In the genomic region with DNA sequence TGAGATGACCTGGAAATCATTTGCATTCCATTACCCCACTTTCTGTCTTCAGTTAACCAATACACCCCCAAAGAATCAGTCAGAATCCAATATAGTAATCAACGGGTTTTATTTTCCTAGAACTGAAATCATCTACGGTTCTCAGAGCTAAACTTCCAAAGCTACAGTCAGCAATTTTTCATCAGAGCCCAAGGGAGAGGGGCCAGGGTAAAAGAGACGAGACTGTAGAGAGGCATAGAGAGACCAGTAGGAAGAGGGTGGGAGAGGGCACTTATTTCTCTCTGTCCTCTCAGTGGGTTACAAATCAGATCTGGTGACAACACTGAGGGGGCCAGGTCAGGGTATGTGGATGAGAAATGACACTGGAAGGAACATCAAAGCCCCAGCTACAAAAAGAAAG, we compare ENCODE assay signal across 9 cellular contexts. TPM values are rescaled to one million over a fixed set of nuclear protein-coding genes. Genes with fewer than 3 reads are reported as not detected.
DNase-seq lines count a peak whose midpoint lies in the region; ATAC-seq, FAIRE-seq and TF ChIP-seq lines count a peak whose summit lies in the region.
"Had no signal": no experiment of that assay in that cellular context is flagged by ENCODE, and none has a peak within 500 bp of the region (broad histone marks: within the 10 kb centered on the region; RNA-seq: fewer than 3 reads in every experiment).

No MANE protein-coding gene starts in this region.

- H3K27ac Mint-ChIP-seq in activated naive CD4-positive, alpha-beta T cell treated with anti-CD3 and anti-CD28 coated beads for 36 hours, result peak overlapping the region; percentile 98
- H3K27ac Mint-ChIP-seq in activated CD4-positive, alpha-beta memory T cell treated with anti-CD3 and anti-CD28 coated beads, Interleukin-2, amount 10 ng/mL, durations not matched to agents 7 days and 5 days, result peak overlapping the region; percentile 97

- no peak for ATAC-seq in thoracic aorta (ENCODE audit: insufficient number of reproducible peaks, low FRiP score, low read depth)

- H3K36me3 ChIP-seq in thoracic aorta, result peaks cover 17% of the 10 kb centered on the region
- no peaks in the 10 kb centered on the region for H3K36me3 ChIP-seq in colonic mucosa

- H3K4me1 ChIP-seq in thoracic aorta (ENCODE audit: control insufficient read depth in 1 of 2, low read depth in 2 of 2), result peaks cover 20 to 33% of the 10 kb centered on the region in 2 donors
- peaks cover 9% of the 10 kb centered on the region for H3K4me1 ChIP-seq in colonic mucosa

- H3K4me3 Mint-ChIP-seq in activated naive CD4-positive, alpha-beta T cell treated with anti-CD3 and anti-CD28 coated beads for 36 hours, result peak overlapping the region; percentile 98
- peak overlapping the region; percentile 99 for H3K4me3 Mint-ChIP-seq in activated CD4-positive, alpha-beta memory T cell treated with anti-CD3 and anti-CD28 coated beads, Interleukin-2, amount 10 ng/mL, durations not matched to agents 7 days and 5 days

- H3K9me3 ChIP-seq in thoracic aorta (no peaks in the 10 kb centered on the region), colonic mucosa (no peaks in the 10 kb centered on the region)

- POLR2A ChIA-PET in activated CD4-positive, alpha-beta memory T cell treated with anti-CD3 and anti-CD28 coated beads, Interleukin-2, amount 10 ng/mL, durations not matched to agents 7 days and 5 days (lab: Charles Lee), result interaction anchor here (2.2 to 5.4 kb wide), 4 partner anchors 9 to 75 kb away, joined by 8 to 150 read pairs (median 82); a partner anchor contains a TSS

- intact Hi-C loops in activated naive CD4-positive, alpha-beta T cell treated with anti-CD3 and anti-CD28 coated beads for 36 hours (cut with micrococcal nuclease), result loop anchor here (10.0 kb wide), 1 partner anchor 237 kb away; a partner anchor contains a TSS
- intact Hi-C loops in colonic mucosa (cut with DNase I), result no loop called here

- H3K27ac ChIP-seq in layer of hippocampus (ENCODE audit: low read depth, low read length) (peak overlapping the region; percentile 96), thoracic aorta (peak overlapping the region; percentile 77 to 81), colonic mucosa (no peak overlapping the region)

- H3K27me3 ChIP-seq in layer of hippocampus (ENCODE audit: control insufficient read depth, insufficient read depth, low read length) (no peaks in the 10 kb centered on the region), thoracic aorta (replicated peaks; ENCODE audit: insufficient read depth) (no peaks in the 10 kb centered on the region), colonic mucosa (no peaks in the 10 kb centered on the region)

- no peak for FAIRE-seq in GM12891 (lab: Jason Lieb, UNC)

- H3K9me3 Mint-ChIP-seq in activated naive CD4-positive, alpha-beta T cell treated with anti-CD3 and anti-CD28 coated beads for 36 hours, result no peaks in the 10 kb centered on the region
- H3K9me3 Mint-ChIP-seq in activated CD4-positive, alpha-beta memory T cell treated with anti-CD3 and anti-CD28 coated beads, Interleukin-2, amount 10 ng/mL, durations not matched to agents 7 days and 5 days, result no peaks in the 10 kb centered on the region

- H3K9ac ChIP-seq in colonic mucosa (ENCODE audit: low read depth in 2 of 2, low read length in 2 of 2), result no peak overlapping the region

- H3K27me3 Mint-ChIP-seq in activated naive CD4-positive, alpha-beta T cell treated with anti-CD3 and anti-CD28 coated beads for 36 hours (ENCODE audit: low read depth), result no peaks in the 10 kb centered on the region
- H3K27me3 Mint-ChIP-seq in activated CD4-positive, alpha-beta memory T cell treated with anti-CD3 and anti-CD28 coated beads, Interleukin-2, amount 10 ng/mL, durations not matched to agents 7 days and 5 days, result no peaks in the 10 kb centered on the region

- no peak for TF ChIP-seq POLR2A in GM12891 (IDR thresholded peaks at IDR 0.05; ENCODE audit: low read depth, low read length)

- H3K4me1 Mint-ChIP-seq in activated naive CD4-positive, alpha-beta T cell treated with anti-CD3 and anti-CD28 coated beads for 36 hours (ENCODE audit: low read depth), result peaks cover 47% of the 10 kb centered on the region
- H3K4me1 Mint-ChIP-seq in activated CD4-positive, alpha-beta memory T cell treated with anti-CD3 and anti-CD28 coated beads, Interleukin-2, amount 10 ng/mL, durations not matched to agents 7 days and 5 days, result peaks cover 76% of the 10 kb centered on the region

- no peak for DNase-seq in activated naive CD4-positive, alpha-beta T cell treated with anti-CD3 and anti-CD28 coated beads for 36 hours
- DNase-seq in activated naive CD4-positive, alpha-beta T cell treated with anti-CD3 and anti-CD28 coated beads, Interleukin-2, amount 50 U/mL, for 16 hours, result no peak
- no peak for DNase-seq in activated CD4-positive, alpha-beta memory T cell treated with anti-CD3 and anti-CD28 coated beads, Interleukin-2, amount 10 ng/mL, durations not matched to agents 7 days and 5 days
- DNase-seq in thoracic aorta (ENCODE audit: low spot score) (no peak), GM12891 (ENCODE audit: insufficient read length, low spot score) (no peak), colonic mucosa (no peak), NCI-H187 treated with DMSO at 0.1 percent for 48 hours (lab: John Stamatoyannopoulos, UW) (no peak)
- DNase-seq: effector CD4-positive, alpha-beta T cell had no signal

- no peak overlapping the region for H3K4me3 ChIP-seq in thoracic aorta
- no peak overlapping the region for H3K4me3 ChIP-seq in colonic mucosa

- TF ChIP-seq CTCF in thoracic aorta (IDR thresholded peaks at IDR 0.05) (no peak), colonic mucosa (IDR thresholded peaks at IDR 0.05) (no peak)

- peaks cover 58% of the 10 kb centered on the region for H3K36me3 Mint-ChIP-seq in activated naive CD4-positive, alpha-beta T cell treated with anti-CD3 and anti-CD28 coated beads for 36 hours (ENCODE audit: low read depth)
- peaks cover 66% of the 10 kb centered on the region for H3K36me3 Mint-ChIP-seq in activated CD4-positive, alpha-beta memory T cell treated with anti-CD3 and anti-CD28 coated beads, Interleukin-2, amount 10 ng/mL, durations not matched to agents 7 days and 5 days (ENCODE audit: low read depth)

- CTCF ChIA-PET in activated naive CD4-positive, alpha-beta T cell treated with anti-CD3 and anti-CD28 coated beads for 36 hours (lab: Charles Lee), result interaction anchor here (1.2 to 2.6 kb wide), 3 partner anchors 13 to 25 kb away, joined by 3 to 15 read pairs (median 7); a partner anchor contains a TSS
- CTCF ChIA-PET in activated CD4-positive, alpha-beta memory T cell treated with anti-CD3 and anti-CD28 coated beads, Interleukin-2, amount 10 ng/mL, durations not matched to agents 7 days and 5 days (lab: Charles Lee), result interaction anchor here (0.7 to 3.6 kb wide), 6 partner anchors 10 to 97 kb away, joined by 3 to 78 read pairs (median 3); a partner anchor contains a TSS

TF ChIP-seq in GM12891, 5 proteins besides CTCF, POLR2A, EP300 and RAD21:
- TF ChIP-seq PAX5 (IDR thresholded peaks at IDR 0.05; ENCODE audit: insufficient read depth, low read length, severe bottlenecking) (no peak), SPI1 (IDR thresholded peaks at IDR 0.05; ENCODE audit: low read depth, low read length) (no peak), TAF1 (IDR thresholded peaks at IDR 0.05; ENCODE audit: low read depth, low read length) (no peak), POLR2AphosphoS5 (IDR thresholded peaks at IDR 0.05; ENCODE audit: low read depth, low read length) (no peak), POU2F2 (IDR thresholded peaks at IDR 0.05; ENCODE audit: low read depth, low read length) (no peak)
TF ChIP-seq in GM12891: peak in this region for 0.

RNA-seq across cellular contexts. Expression of a gene that starts 1.1 kb away (rescaled TPM):
- total RNA-seq in activated naive CD4-positive, alpha-beta T cell treated with anti-CD3 and anti-CD28 coated beads for 36 hours, result 100 to 1,000 TPM in 1 of 2 experiments, 10 to 100 TPM in 1; 91.1 to 114 TPM
- 10 to 100 TPM; 40.3 to 43.8 TPM for total RNA-seq in activated CD4-positive, alpha-beta memory T cell treated with anti-CD3 and anti-CD28 coated beads, Interleukin-2, amount 10 ng/mL, durations not matched to agents 7 days and 5 days
- total RNA-seq in thoracic aorta (10 to 100 TPM; 22.6 to 35.6 TPM), colonic mucosa (10 to 100 TPM; 39.1 to 86.7 TPM)
- polyA plus RNA-seq in GM12891 (2012; ENCODE audit: low read depth, missing spikeins), result 116 TPM

RNA-seq across cellular contexts. Expression of a gene that starts 9.5 kb away (rescaled TPM):
- total RNA-seq in activated naive CD4-positive, alpha-beta T cell treated with anti-CD3 and anti-CD28 coated beads for 36 hours, result 100 to 1,000 TPM; 282 to 283 TPM
- total RNA-seq in activated CD4-positive, alpha-beta memory T cell treated with anti-CD3 and anti-CD28 coated beads, Interleukin-2, amount 10 ng/mL, durations not matched to agents 7 days and 5 days, result 100 to 1,000 TPM; 222 to 229 TPM
- total RNA-seq in thoracic aorta (100 to 1,000 TPM in 1 of 2 donors, 10 to 100 TPM in 1; 93.5 to 118 TPM), colonic mucosa (100 to 1,000 TPM; 215 to 438 TPM)
- 113 TPM for polyA plus RNA-seq in GM12891 (2012; ENCODE audit: low read depth, missing spikeins)

RNA-seq across cellular contexts. Expression of a gene that starts 13.5 kb away (rescaled TPM):
- total RNA-seq in activated naive CD4-positive, alpha-beta T cell treated with anti-CD3 and anti-CD28 coated beads for 36 hours, result 10 to 100 TPM; 24.8 to 28.7 TPM
- 10 to 100 TPM; 42.0 to 43.3 TPM for total RNA-seq in activated CD4-positive, alpha-beta memory T cell treated with anti-CD3 and anti-CD28 coated beads, Interleukin-2, amount 10 ng/mL, durations not matched to agents 7 days and 5 days
- total RNA-seq in thoracic aorta (10 to 100 TPM; 15.0 to 19.8 TPM), colonic mucosa (10 to 100 TPM; 23.4 to 30.0 TPM)
- 20.5 TPM for polyA plus RNA-seq in GM12891 (2012; ENCODE audit: low read depth, missing spikeins)

RNA-seq across cellular contexts. Expression of a gene that starts 13.7 kb away (rescaled TPM):
- total RNA-seq in activated naive CD4-positive, alpha-beta T cell treated with anti-CD3 and anti-CD28 coated beads for 36 hours, result 10 to 100 TPM; 35.3 to 35.5 TPM
- 10 to 100 TPM; 40.3 to 44.3 TPM for total RNA-seq in activated CD4-positive, alpha-beta memory T cell treated with anti-CD3 and anti-CD28 coated beads, Interleukin-2, amount 10 ng/mL, durations not matched to agents 7 days and 5 days
- total RNA-seq in thoracic aorta (10 to 100 TPM; 15.2 to 17.9 TPM), colonic mucosa (10 to 100 TPM; 31.3 to 51.9 TPM)
- polyA plus RNA-seq in GM12891 (2012; ENCODE audit: low read depth, missing spikeins), result 17.7 TPM

RNA-seq across cellular contexts. Expression of a gene that starts 25.3 kb away (rescaled TPM):
- total RNA-seq in activated naive CD4-positive, alpha-beta T cell treated with anti-CD3 and anti-CD28 coated beads for 36 hours, result 10 to 100 TPM; 55.2 to 55.8 TPM
- 10 to 100 TPM; 61.6 to 74.1 TPM for total RNA-seq in activated CD4-positive, alpha-beta memory T cell treated with anti-CD3 and anti-CD28 coated beads, Interleukin-2, amount 10 ng/mL, durations not matched to agents 7 days and 5 days
- total RNA-seq in thoracic aorta (10 to 100 TPM; 22.9 to 34.5 TPM), colonic mucosa (10 to 100 TPM; 57.1 to 58.7 TPM)
- 52.3 TPM for polyA plus RNA-seq in GM12891 (2012; ENCODE audit: low read depth, missing spikeins)
